Comparison of ENCODE assay signal across 1 cellular context in genomic region chr7:148303295-148304013, GRCh38.
TF ChIP-seq lines count a peak whose summit lies in the region.

No MANE protein-coding gene starts in this region.

TF ChIP-seq in SK-N-SH, 30 proteins besides CTCF, POLR2A, EP300 and RAD21 (continued from another document):
- no peak for TF ChIP-seq USF1 (IDR thresholded peaks at IDR 0.05; ENCODE audit: borderline replicate concordance, low read depth)
- TF ChIP-seq MEF2A (IDR thresholded peaks at IDR 0.05; ENCODE audit: borderline replicate concordance, low read depth) = no peak
- no peak for TF ChIP-seq TEAD4 (IDR thresholded peaks at IDR 0.05; ENCODE audit: borderline replicate concordance, insufficient read depth)
- TF ChIP-seq MXI1 (IDR thresholded peaks at IDR 0.05; ENCODE audit: low read depth, low read length) = no peak
- no peak for TF ChIP-seq NRF1 (IDR thresholded peaks at IDR 0.05; ENCODE audit: low read depth, low read length)
- no peak for TF ChIP-seq GABPA (IDR thresholded peaks at IDR 0.05; ENCODE audit: low read depth)
- TF ChIP-seq CHD2 (IDR thresholded peaks at IDR 0.05; ENCODE audit: low read length, partially characterized antibody) = no peak
- no peak for TF ChIP-seq RCOR1 (IDR thresholded peaks at IDR 0.05; ENCODE audit: low read length)
- TF ChIP-seq TAF1 (IDR thresholded peaks at IDR 0.05; ENCODE audit: borderline replicate concordance, low read depth, low read length) = no peak
- no peak; the same call in 1 of the 2 replicates for TF ChIP-seq MAX (IDR thresholded peaks at IDR 0.05; ENCODE audit: low read depth)
- no peak for TF ChIP-seq IRF3 (IDR thresholded peaks at IDR 0.05; ENCODE audit: low read depth, low read length)
- TF ChIP-seq RXRA (IDR thresholded peaks at IDR 0.05; ENCODE audit: borderline replicate concordance, low read depth) = no peak
- no peak for TF ChIP-seq FOXJ3 (CRISPR knock-in tag; IDR thresholded peaks at IDR 0.05)
- TF ChIP-seq FOXM1 (IDR thresholded peaks at IDR 0.05; ENCODE audit: low read depth) = no peak
- peak; percentile 42; the same call in 1 of the 2 replicates for TF ChIP-seq JUND (IDR thresholded peaks at IDR 0.05)
- peak; percentile 67 for TF ChIP-seq FOSL2 (IDR thresholded peaks at IDR 0.05; ENCODE audit: borderline replicate concordance, low read depth)
